Comparison of ENCODE assay signal across 8 cellular contexts in the genomic region with DNA sequence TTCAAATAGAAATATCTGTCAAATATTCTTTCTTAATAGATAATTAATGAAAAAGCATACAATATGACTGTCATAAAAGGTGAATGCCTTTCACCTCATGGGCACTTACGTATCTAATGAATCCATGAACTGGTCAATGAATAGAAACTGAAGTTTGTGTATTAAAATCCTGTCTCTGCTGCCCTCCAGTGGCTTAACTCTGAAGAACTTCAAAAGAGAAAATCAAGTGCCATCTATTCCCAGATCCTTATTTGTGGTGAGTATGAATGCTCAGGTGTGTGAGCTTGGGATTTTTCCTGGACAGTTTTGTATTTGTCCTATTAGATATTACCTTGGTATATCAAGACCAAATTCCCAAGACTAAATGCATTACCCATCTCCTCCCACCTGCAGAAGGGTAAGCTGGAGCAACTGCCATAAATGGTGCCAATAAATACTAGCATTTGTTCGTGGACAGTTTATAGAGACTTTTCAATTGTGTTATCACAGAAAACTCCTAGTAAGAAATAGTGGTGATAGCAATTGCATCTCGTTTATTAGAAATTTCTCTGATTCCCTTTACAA. TPM values are rescaled to one million over a fixed set of nuclear protein-coding genes. Genes with fewer than 3 reads are reported as not detected.
DNase-seq lines count a peak whose midpoint lies in the region; ATAC-seq and TF ChIP-seq lines count a peak whose summit lies in the region.

No MANE protein-coding gene starts in this region.

- H2AFZ ChIP-seq in PC-3 (ENCODE audit: low read length): no peak overlapping the region

- TF ChIP-seq EP300 in Ishikawa (IDR thresholded peaks at IDR 0.05; ENCODE audit: borderline replicate concordance): no peak

- H3K27me3 Mint-ChIP-seq in stimulated activated naive CD8-positive, alpha-beta T cell treated with anti-CD3 and anti-CD28 coated beads, Interleukin-15, amount 100 ng/mL, for 72 hours: peaks cover 6% of the 10 kb centered on the region
- no peaks in the 10 kb centered on the region for H3K27me3 Mint-ChIP-seq in endodermal cell (ENCODE audit: insufficient read depth)

- ATAC-seq in stimulated activated naive CD8-positive, alpha-beta T cell treated with anti-CD3 and anti-CD28 coated beads, Interleukin-15, Interleukin-2, amounts not matched to agents 100 U/mL and 50 U/mL, for 24 hours: no peak
- no peak for ATAC-seq in stimulated activated naive CD8-positive, alpha-beta T cell treated with anti-CD3 and anti-CD28 coated beads, Interleukin-15, amount 100 ng/mL, for 72 hours
- peak; percentile 56 for ATAC-seq in PC-3

- H3K4me3 ChIP-seq in PC-3 (ENCODE audit: low read length) (no peak overlapping the region), endodermal cell (ENCODE audit: low read length) (no peak overlapping the region)

- H3K79me2 ChIP-seq in PC-3 (ENCODE audit: low read length): no peaks in the 10 kb centered on the region

- H3F3A ChIP-seq in PC-3 (ENCODE audit: low read length, unreplicated experiment): no peaks in the 10 kb centered on the region

- peak; percentile 75 for TF ChIP-seq RAD21 in Ishikawa (IDR thresholded peaks at IDR 0.05; ENCODE audit: low read depth)

- H3K4me1 Mint-ChIP-seq in stimulated activated naive CD8-positive, alpha-beta T cell treated with anti-CD3 and anti-CD28 coated beads, Interleukin-15, amount 100 ng/mL, for 72 hours: peaks cover 12% of the 10 kb centered on the region
- peaks cover 12% of the 10 kb centered on the region for H3K4me1 Mint-ChIP-seq in endodermal cell

- DNase-seq in stimulated activated naive CD8-positive, alpha-beta T cell treated with anti-CD3 and anti-CD28 coated beads, Interleukin-15, Interleukin-2, amounts not matched to agents 100 U/mL and 50 U/mL, for 24 hours: peak; percentile 18
- no peak for DNase-seq in stimulated activated naive CD8-positive, alpha-beta T cell treated with anti-CD3 and anti-CD28 coated beads, Interleukin-15, amount 100 ng/mL, for 72 hours
- DNase-seq in PC-3 (peak; percentile 79), endodermal cell (peak; percentile 72), mucosa of gallbladder (ENCODE audit: low spot score) (peak; percentile 48), GOT3 (lab: John Stamatoyannopoulos, UW) (no peak), activated gamma-delta T cell (lab: John Stamatoyannopoulos, UW) (no peak)

- no peak overlapping the region for H3K27ac ChIP-seq in PC-3 (ENCODE audit: low read length)
- H3K27ac ChIP-seq in endodermal cell (ENCODE audit: low read depth, low read length): no peak overlapping the region

- H3K4me1 ChIP-seq in PC-3 (ENCODE audit: insufficient read depth, low read length): peaks cover 13% of the 10 kb centered on the region
- peaks cover 4% of the 10 kb centered on the region for H3K4me1 ChIP-seq in endodermal cell (ENCODE audit: control insufficient read depth, insufficient read depth, low read length)

- no peaks in the 10 kb centered on the region for H4K20me1 ChIP-seq in PC-3 (ENCODE audit: low read length)

- peak overlapping the region; percentile 4; the same call in 1 of the 2 replicates for H3K4me2 ChIP-seq in PC-3 (ENCODE audit: low read length)

- no TSS peak for BruUV-seq in PC-3 (replicated peaks; lab: Mats Ljungman, UMichigan)

- H3K27me3 ChIP-seq in PC-3 (ENCODE audit: low read length) (no peaks in the 10 kb centered on the region), endodermal cell (ENCODE audit: control insufficient read depth, insufficient read depth, low read length, poor library complexity, severe bottlenecking) (no peaks in the 10 kb centered on the region)

- H3K9ac ChIP-seq in PC-3 (ENCODE audit: low read length): no peak overlapping the region
- H3K9ac ChIP-seq in endodermal cell (ENCODE audit: extremely low read depth, low read length, poor library complexity, severe bottlenecking): no peak overlapping the region

- peak; percentile 70 for TF ChIP-seq CTCF in PC-3 (conservative IDR thresholded peaks at IDR 0.05; ENCODE audit: low read depth, low read length)
- TF ChIP-seq CTCF in endodermal cell (conservative IDR thresholded peaks at IDR 0.05): peak; percentile 83

- intact Hi-C loops in PC-3 (cut with micrococcal nuclease): loop anchor here (1.0 to 5.0 kb wide), 5 partner anchors 171 to 674 kb away; no protein-coding TSS in a partner anchor

- H3K36me3 ChIP-seq in PC-3 (ENCODE audit: low read depth, low read length) (no peaks in the 10 kb centered on the region), endodermal cell (ENCODE audit: control insufficient read depth, insufficient read depth, low read length) (no peaks in the 10 kb centered on the region)

- no peaks in the 10 kb centered on the region for H3K36me3 Mint-ChIP-seq in endodermal cell (ENCODE audit: low read depth)

- WGBS in endodermal cell (ENCODE audit: insufficient coverage in 1 of 2, insufficient read length in 1 of 2), 2 experiments: 53 to 60% methylated on average over 1 to 3 of the region's 3 CpGs

- no peaks in the 10 kb centered on the region for H3K9me3 Mint-ChIP-seq in stimulated activated naive CD8-positive, alpha-beta T cell treated with anti-CD3 and anti-CD28 coated beads, Interleukin-15, amount 100 ng/mL, for 72 hours
- H3K9me3 Mint-ChIP-seq in endodermal cell: no peaks in the 10 kb centered on the region

- no peaks in the 10 kb centered on the region for H3K9me2 ChIP-seq in PC-3 (replicated peaks; ENCODE audit: low read length)

- no peak overlapping the region for H3K4me3 Mint-ChIP-seq in stimulated activated naive CD8-positive, alpha-beta T cell treated with anti-CD3 and anti-CD28 coated beads, Interleukin-15, amount 100 ng/mL, for 72 hours
- H3K4me3 Mint-ChIP-seq in endodermal cell: no peak overlapping the region

- H3K9me3 ChIP-seq in PC-3 (ENCODE audit: low read length): no peaks in the 10 kb centered on the region
- no peaks in the 10 kb centered on the region for H3K9me3 ChIP-seq in endodermal cell (ENCODE audit: control insufficient read depth, low read length)

- H3K27ac Mint-ChIP-seq in stimulated activated naive CD8-positive, alpha-beta T cell treated with anti-CD3 and anti-CD28 coated beads, Interleukin-15, amount 100 ng/mL, for 72 hours: no peak overlapping the region
- no peak overlapping the region for H3K27ac Mint-ChIP-seq in endodermal cell

- CTCF ChIA-PET in PC-3 (lab: Charles Lee): interaction anchor here (0.7 to 1.4 kb wide), 2 partner anchors 62 to 440 kb away, joined by 4 to 6 read pairs; no protein-coding TSS in a partner anchor

- POLR2A ChIA-PET in PC-3 (lab: Charles Lee; ENCODE audit: unreplicated experiment): no interaction called here

TF ChIP-seq in Ishikawa, 13 proteins besides CTCF, POLR2A, EP300 and RAD21:
- TF ChIP-seq NFIC (IDR thresholded peaks at IDR 0.05): no peak
- TF ChIP-seq, protein P1, sequence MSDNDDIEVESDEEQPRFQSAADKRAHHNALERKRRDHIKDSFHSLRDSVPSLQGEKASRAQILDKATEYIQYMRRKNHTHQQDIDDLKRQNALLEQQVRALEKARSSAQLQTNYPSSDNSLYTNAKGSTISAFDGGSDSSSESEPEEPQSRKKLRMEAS (IDR thresholded peaks at IDR 0.05): no peak
- TF ChIP-seq CEBPB (IDR thresholded peaks at IDR 0.05): no peak
- no peak for TF ChIP-seq EGR1 (IDR thresholded peaks at IDR 0.05)
- TF ChIP-seq ZBTB7A (IDR thresholded peaks at IDR 0.05; ENCODE audit: low read depth): no peak
TF ChIP-seq in Ishikawa: peak in this region for 0.

RNA-seq across cellular contexts. Expression of gene SVEP1, which starts 44.0 kb away (rescaled TPM):
- total RNA-seq in PC-3 (2014; rRNA removed) (0.04 and 0.17 TPM in 2 replicates), endodermal cell (under 1 TPM; 0.44 to 0.46 TPM), mucosa of gallbladder (13.1 TPM)
- polyA plus RNA-seq in endodermal cell (2013, experiment 1 of 2): 1.0 TPM
- 0.83 TPM for polyA plus RNA-seq in endodermal cell (2013, experiment 2 of 2)

RNA-seq across cellular contexts. Expression of gene MUSK, which starts 45.0 kb away (rescaled TPM):
- total RNA-seq in PC-3 (2014; rRNA removed) (not detected in 2 replicates), endodermal cell (not detected), mucosa of gallbladder (2.5 TPM)
- polyA plus RNA-seq in endodermal cell (2013, experiment 1 of 2): not detected
- not detected for polyA plus RNA-seq in endodermal cell (2013, experiment 2 of 2)

Comparison
In these comparisons a context has a peak if more than half of its experiments do, and no peak if none do; other contexts are left out.
1. DNase-seq: peak in stimulated activated naive CD8-positive, alpha-beta T cell treated with anti-CD3 and anti-CD28 coated beads, Interleukin-15, Interleukin-2, amounts not matched to agents 100 U/mL and 50 U/mL, for 24 hours (single experiment), PC-3 (single experiment), endodermal cell (single experiment) and mucosa of gallbladder (single experiment); none in stimulated activated naive CD8-positive, alpha-beta T cell treated with anti-CD3 and anti-CD28 coated beads, Interleukin-15, amount 100 ng/mL, for 72 hours (0 of 2), GOT3 (single experiment) and activated gamma-delta T cell (single experiment).